16 cellular contexts compared by ENCODE assay signal in genomic region chr3:177410734-177411133, GRCh38.
A peak's percentile ranks its signal among the peaks of the same experiment; 100 is the strongest.
DNase-seq lines count a peak whose midpoint lies in the region; ATAC-seq, FAIRE-seq and TF ChIP-seq lines count a peak whose summit lies in the region.
"Had no signal": no experiment of that assay in that cellular context is flagged by ENCODE, and none has a peak within 500 bp of the region (broad histone marks: within the 10 kb centered on the region; RNA-seq: fewer than 3 reads in every experiment).

No MANE protein-coding gene starts in this region.

- H3K4me3 ChIP-seq in endothelial cell of umbilical vein (replicated peaks in 1 of 3; ENCODE audit: insufficient read depth in 1 of 3, low read depth in 1 of 3, low read length in 3 of 3): no peak overlapping the region

- H3K27ac ChIP-seq in KOPT-K1 (ENCODE audit: low read depth, low read length, poor library complexity, severe bottlenecking): peak overlapping the region; percentile 56
- H3K27ac ChIP-seq in endothelial cell of umbilical vein (ENCODE audit: insufficient read depth, low read depth, low read length): no peak overlapping the region
- H3K27ac ChIP-seq: HL-60 had no signal

- H3K79me2 ChIP-seq in endothelial cell of umbilical vein (ENCODE audit: control insufficient read depth, insufficient read depth, low read length): no peaks in the 10 kb centered on the region

- H3K4me2 ChIP-seq in endothelial cell of umbilical vein (ENCODE audit: insufficient read depth, low read length): no peak overlapping the region

- H3K27me3 Mint-ChIP-seq in osteocyte (ENCODE audit: unreplicated experiment): no peaks in the 10 kb centered on the region
- H3K27me3 Mint-ChIP-seq: activated naive CD8-positive, alpha-beta T cell; stimulated activated naive CD8-positive, alpha-beta T cell treated with anti-CD3 and anti-CD28 coated beads, Interleukin-15, Interleukin-2, amounts not matched to agents 100 ng/mL and 50 ng/mL, for 24 hours had no signal

- no peak overlapping the region for H3K4me3 Mint-ChIP-seq in osteocyte (ENCODE audit: unreplicated experiment)
- H3K4me3 Mint-ChIP-seq: activated naive CD8-positive, alpha-beta T cell; nephron progenitor cell; stimulated activated naive CD8-positive, alpha-beta T cell treated with anti-CD3 and anti-CD28 coated beads, Interleukin-15, Interleukin-2, amounts not matched to agents 100 ng/mL and 50 ng/mL, for 24 hours had no signal

- FAIRE-seq in endothelial cell of umbilical vein (lab: Jason Lieb, UNC): no peak
- FAIRE-seq: endometrium had no signal

- ATAC-seq in Right ventricle myocardium superior (ENCODE audit: poor library complexity): no peak
- ATAC-seq: HCT116 had no signal

- no peaks in the 10 kb centered on the region for H3K9me3 ChIP-seq in KOPT-K1 (ENCODE audit: insufficient read depth, low read length, poor library complexity, severe bottlenecking)
- H3K9me3 ChIP-seq in endothelial cell of umbilical vein (replicated peaks; ENCODE audit: control insufficient read depth, insufficient read depth, low read length): no peaks in the 10 kb centered on the region

- no peaks in the 10 kb centered on the region for H3K36me3 ChIP-seq in KOPT-K1 (ENCODE audit: insufficient read depth, low read length)
- H3K36me3 ChIP-seq in endothelial cell of umbilical vein (ENCODE audit: control insufficient read depth in 2 of 2, extremely low read depth in 1 of 2, insufficient read depth in 2 of 2, low read length in 2 of 2): no peaks in the 10 kb centered on the region

- dilution Hi-C loops in endothelial cell of umbilical vein (cut with MboI; ENCODE audit: extremely low pct_ligation_motif_present, low sequenced_read_pairs): no loop called here

- BruUV-seq in endothelial cell of umbilical vein (replicated peaks; lab: Mats Ljungman, UMichigan): no TSS peak

- TF ChIP-seq CTCF in endothelial cell of umbilical vein (IDR thresholded peaks at IDR 0.05; ENCODE audit: extremely low read depth in 1 of 2, insufficient read depth in 1 of 2, low read depth in 1 of 2, low read length in 2 of 2) (no peak), osteocyte (IDR thresholded peaks at IDR 0.05) (no peak)

- H3K4me1 Mint-ChIP-seq in osteocyte (ENCODE audit: unreplicated experiment): peaks cover 2% of the 10 kb centered on the region

- H3K27me3 ChIP-seq in endothelial cell of umbilical vein (ENCODE audit: control insufficient read depth in 2 of 2, insufficient read depth in 2 of 2, low read length in 2 of 2): peaks cover 0 to 3% of the 10 kb centered on the region in 2 experiments

- peak; percentile 96 for DNase-seq in COR-L47 (lab: John Stamatoyannopoulos, UW)
- peak; percentile 91 for DNase-seq in NCI-H510A treated with DMSO at 0.1 percent for 48 hours (lab: John Stamatoyannopoulos, UW)
- DNase-seq in endothelial cell of umbilical vein (ENCODE audit: low read depth, low spot score): peak; percentile 62
- no peak for DNase-seq in midbrain (lab: John Stamatoyannopoulos, UW)
- no peak for DNase-seq in osteocyte (ENCODE audit: extremely low spot score, unreplicated experiment)
- DNase-seq in effector CD8-positive, alpha-beta T cell (lab: John Stamatoyannopoulos, UW): no peak
- DNase-seq in Right ventricle myocardium superior: no peak
- DNase-seq: DMS 273 treated with DMSO at 0.1 percent for 48 hours; nephron progenitor cell; stimulated activated CD4-positive, alpha-beta T cell treated with anti-CD3 and anti-CD28 coated beads, Interleukin-15, amount 100 ng/mL, for 24 hours had no signal

- CTCF ChIA-PET in endothelial cell of umbilical vein (lab: Charles Lee): interaction anchor here (0.8 to 2.3 kb wide), 8 partner anchors 10 to 368 kb away, joined by 3 to 5 read pairs (median 3); no protein-coding TSS in a partner anchor

- TF ChIP-seq POLR2A in endothelial cell of umbilical vein (IDR thresholded peaks at IDR 0.05; ENCODE audit: low read depth, low read length): no peak

- no peaks in the 10 kb centered on the region for H3K9me1 ChIP-seq in endothelial cell of umbilical vein (replicated peaks; ENCODE audit: control insufficient read depth, extremely low read depth, insufficient read depth, low read length)

- no peak overlapping the region for H2AFZ ChIP-seq in endothelial cell of umbilical vein (ENCODE audit: low read depth, low read length)

- H3K27ac Mint-ChIP-seq in osteocyte (ENCODE audit: unreplicated experiment): no peak overlapping the region
- H3K27ac Mint-ChIP-seq: activated naive CD8-positive, alpha-beta T cell; nephron progenitor cell; stimulated activated naive CD8-positive, alpha-beta T cell treated with anti-CD3 and anti-CD28 coated beads, Interleukin-15, Interleukin-2, amounts not matched to agents 100 ng/mL and 50 ng/mL, for 24 hours had no signal

- H3K4me1 ChIP-seq in endothelial cell of umbilical vein (ENCODE audit: control insufficient read depth, extremely low read depth, insufficient read depth, low read length): peaks cover 5% of the 10 kb centered on the region

- intact Hi-C loops in endothelial cell of umbilical vein (cut with micrococcal nuclease) (loop anchor here (5.0 kb wide), 2 partner anchors 37 to 48 kb away; no protein-coding TSS in a partner anchor), Right ventricle myocardium superior (cut with DNase I) (no loop called here)

- POLR2A ChIA-PET in endothelial cell of umbilical vein (lab: Charles Lee): interaction anchor here (0.6 kb wide), 1 partner anchor 360 kb away, joined by 5 read pairs; no protein-coding TSS in a partner anchor

- H3K9me3 Mint-ChIP-seq in osteocyte (ENCODE audit: unreplicated experiment): no peaks in the 10 kb centered on the region
- H3K9me3 Mint-ChIP-seq: stimulated activated naive CD8-positive, alpha-beta T cell treated with anti-CD3 and anti-CD28 coated beads, Interleukin-15, Interleukin-2, amounts not matched to agents 100 ng/mL and 50 ng/mL, for 24 hours had no signal

- H4K20me1 ChIP-seq in endothelial cell of umbilical vein (replicated peaks; ENCODE audit: control insufficient read depth, extremely low read depth, insufficient read depth, low read length): no peaks in the 10 kb centered on the region

- no peaks in the 10 kb centered on the region for H3K36me3 Mint-ChIP-seq in osteocyte (ENCODE audit: unreplicated experiment)
- H3K36me3 Mint-ChIP-seq: activated naive CD8-positive, alpha-beta T cell had no signal

- no peak overlapping the region for H3K9ac ChIP-seq in endothelial cell of umbilical vein (replicated peaks; ENCODE audit: extremely low read depth, insufficient read depth, low read length)

TF ChIP-seq in endothelial cell of umbilical vein, 7 proteins besides CTCF, POLR2A, EP300 and RAD21:
- TF ChIP-seq MAX (IDR thresholded peaks at IDR 0.05; ENCODE audit: insufficient read depth, insufficient read length): peak; percentile 46
- no peak for TF ChIP-seq MYC (IDR thresholded peaks at IDR 0.05; ENCODE audit: low read depth, low read length)
- TF ChIP-seq POLR2AphosphoS5 (IDR thresholded peaks at IDR 0.05; ENCODE audit: insufficient read depth, low read depth, low read length): no peak
- TF ChIP-seq GATA2 (IDR thresholded peaks at IDR 0.05; ENCODE audit: insufficient read depth, insufficient read length, low read depth, low read length): no peak
- TF ChIP-seq FOS (IDR thresholded peaks at IDR 0.05; ENCODE audit: borderline replicate concordance, insufficient read depth, low read length): no peak
- no peak for TF ChIP-seq JUN (IDR thresholded peaks at IDR 0.05; ENCODE audit: borderline replicate concordance, insufficient read depth, insufficient read length, low read depth)
- no peak for TF ChIP-seq EZH2 (IDR thresholded peaks at IDR 0.05; ENCODE audit: borderline replicate concordance, low read depth, low read length, severe bottlenecking)

Comparison
In these comparisons a context has a peak if more than half of its experiments do, and no peak if none do; other contexts are left out.
1. DNase-seq: peak in COR-L47 (single experiment), NCI-H510A treated with DMSO at 0.1 percent for 48 hours (single experiment) and endothelial cell of umbilical vein (single experiment); none in midbrain (single experiment), osteocyte (single experiment), effector CD8-positive, alpha-beta T cell (single experiment) and Right ventricle myocardium superior (single experiment).